1 cellular context compared by ENCODE assay signal in genomic region chr18:711330-711692, GRCh38.
A peak's percentile ranks its signal among the peaks of the same experiment; 100 is the strongest.
TF ChIP-seq lines count a peak whose summit lies in the region.

No MANE protein-coding gene starts in this region.

TF ChIP-seq in K562, 482 proteins besides CTCF, POLR2A, EP300 and RAD21 (continued from another document and continues in another):
- TF ChIP-seq NKRF (IDR thresholded peaks at IDR 0.05; ENCODE audit: borderline replicate concordance), result no peak
- no peak for TF ChIP-seq FOXJ2 (tag; IDR thresholded peaks at IDR 0.05)
- TF ChIP-seq ZNF583 (CRISPR knock-in tag; IDR thresholded peaks at IDR 0.05), result no peak
- TF ChIP-seq YY1 (IDR thresholded peaks at IDR 0.05; ENCODE audit: borderline replicate concordance in 1 of 3, control insufficient read depth in 1 of 3, extremely low read depth in 1 of 3, insufficient read depth in 3 of 3, insufficient read length in 1 of 3, insufficient replicate concordance in 2 of 3, low read depth in 1 of 3, low read length in 2 of 3), result peak in 1 of 3 experiments; percentile 70
- no peak for TF ChIP-seq DDX20 (tag; IDR thresholded peaks at IDR 0.05; ENCODE audit: low read depth)
- TF ChIP-seq ELF4 (CRISPR knock-in tag; IDR thresholded peaks at IDR 0.05), result peak; percentile 46; the same call in 1 of the 2 replicates
- no peak for TF ChIP-seq WHSC1 (IDR thresholded peaks at IDR 0.05; ENCODE audit: low read length)
- peak; percentile 98 for TF ChIP-seq CC2D1A (IDR thresholded peaks at IDR 0.05)
- TF ChIP-seq MEF2D (tag; conservative IDR thresholded peaks at IDR 0.05; ENCODE audit: low read depth), result no peak
- no peak for TF ChIP-seq FOXP4 (CRISPR knock-in tag; IDR thresholded peaks at IDR 0.05; ENCODE audit: borderline replicate concordance)
- TF ChIP-seq CEBPB (tag; IDR thresholded peaks at IDR 0.05), result no peak
- TF ChIP-seq ZKSCAN3 (CRISPR knock-in tag; IDR thresholded peaks at IDR 0.05), result no peak
- no peak for TF ChIP-seq SOX6 (IDR thresholded peaks at IDR 0.05)
- no peak for TF ChIP-seq PKNOX1 (IDR thresholded peaks at IDR 0.05)
- no peak for TF ChIP-seq ZNF639 (CRISPR knock-in tag; conservative IDR thresholded peaks at IDR 0.05 in 1 of 2, IDR thresholded peaks at IDR 0.05 in 1 of 2)
- TF ChIP-seq HEY1 (CRISPR knock-in tag; IDR thresholded peaks at IDR 0.05; ENCODE audit: borderline replicate concordance), result no peak
- TF ChIP-seq NR1H2 (CRISPR knock-in tag; IDR thresholded peaks at IDR 0.05), result no peak
- TF ChIP-seq ELF2 (CRISPR knock-in tag; IDR thresholded peaks at IDR 0.05), result no peak
- TF ChIP-seq GTF2B (IDR thresholded peaks at IDR 0.05; ENCODE audit: extremely low read depth, insufficient read length), result no peak
- no peak for TF ChIP-seq CHCHD3 (CRISPR knock-in tag; IDR thresholded peaks at IDR 0.05)
- no peak for TF ChIP-seq TRIM28 (IDR thresholded peaks at IDR 0.05)
- no peak for TF ChIP-seq SMAD2 (IDR thresholded peaks at IDR 0.05; ENCODE audit: low read depth, low read length)
- TF ChIP-seq ZNF589 (CRISPR knock-in tag; IDR thresholded peaks at IDR 0.05; ENCODE audit: low read depth), result 0 out of 2 replicates have a peak, but pooled peaks have one; percentile 60
- TF ChIP-seq MYNN (IDR thresholded peaks at IDR 0.05), result no peak
- TF ChIP-seq MYNN (CRISPR knock-in tag; IDR thresholded peaks at IDR 0.05), result no peak
- no peak for TF ChIP-seq ZNF668 (CRISPR knock-in tag; IDR thresholded peaks at IDR 0.05)
- no peak for TF ChIP-seq NR3C1 (CRISPR knock-in tag; IDR thresholded peaks at IDR 0.05)
- 0 out of 2 replicates have a peak, but pooled peaks have one; percentile 34 for TF ChIP-seq ZNF57 (CRISPR knock-in tag; IDR thresholded peaks at IDR 0.05)
- TF ChIP-seq CHD1 (IDR thresholded peaks at IDR 0.05; ENCODE audit: low read length), result no peak
- TF ChIP-seq SP2 (IDR thresholded peaks at IDR 0.05; ENCODE audit: extremely low read depth, low read depth, low read length, poor library complexity, severe bottlenecking), result no peak
- no peak for TF ChIP-seq HMGXB4 (CRISPR knock-in tag; IDR thresholded peaks at IDR 0.05)
- TF ChIP-seq ID3 (CRISPR knock-in tag; IDR thresholded peaks at IDR 0.05), result 0 out of 2 replicates have a peak, but pooled peaks have one; percentile 36
- no peak for TF ChIP-seq ID3 (tag; IDR thresholded peaks at IDR 0.05)
- TF ChIP-seq ZNF253 (CRISPR knock-in tag; conservative IDR thresholded peaks at IDR 0.05), result no peak
- TF ChIP-seq ZBTB2 (IDR thresholded peaks at IDR 0.05), result 0 out of 2 replicates have a peak, but pooled peaks have one; percentile 30
- TF ChIP-seq ZBTB5 (IDR thresholded peaks at IDR 0.05), result peak; percentile 97
- 0 out of 2 replicates have a peak, but pooled peaks have one; percentile 17 for TF ChIP-seq HES1 (IDR thresholded peaks at IDR 0.05; ENCODE audit: low read depth)
- no peak for TF ChIP-seq ZNF282 (CRISPR knock-in tag; IDR thresholded peaks at IDR 0.05)
- no peak for TF ChIP-seq ZNF41 (CRISPR knock-in tag; conservative IDR thresholded peaks at IDR 0.05)
- no peak for TF ChIP-seq SFPQ (IDR thresholded peaks at IDR 0.05; ENCODE audit: low read depth, low read length)
- peak in 1 of 2 experiments; percentile 77; a peak in 1 of 4 replicates for TF ChIP-seq MLLT1 (IDR thresholded peaks at IDR 0.05)
